Comparison of ENCODE assay signal across 8 cellular contexts in the genomic region with DNA sequence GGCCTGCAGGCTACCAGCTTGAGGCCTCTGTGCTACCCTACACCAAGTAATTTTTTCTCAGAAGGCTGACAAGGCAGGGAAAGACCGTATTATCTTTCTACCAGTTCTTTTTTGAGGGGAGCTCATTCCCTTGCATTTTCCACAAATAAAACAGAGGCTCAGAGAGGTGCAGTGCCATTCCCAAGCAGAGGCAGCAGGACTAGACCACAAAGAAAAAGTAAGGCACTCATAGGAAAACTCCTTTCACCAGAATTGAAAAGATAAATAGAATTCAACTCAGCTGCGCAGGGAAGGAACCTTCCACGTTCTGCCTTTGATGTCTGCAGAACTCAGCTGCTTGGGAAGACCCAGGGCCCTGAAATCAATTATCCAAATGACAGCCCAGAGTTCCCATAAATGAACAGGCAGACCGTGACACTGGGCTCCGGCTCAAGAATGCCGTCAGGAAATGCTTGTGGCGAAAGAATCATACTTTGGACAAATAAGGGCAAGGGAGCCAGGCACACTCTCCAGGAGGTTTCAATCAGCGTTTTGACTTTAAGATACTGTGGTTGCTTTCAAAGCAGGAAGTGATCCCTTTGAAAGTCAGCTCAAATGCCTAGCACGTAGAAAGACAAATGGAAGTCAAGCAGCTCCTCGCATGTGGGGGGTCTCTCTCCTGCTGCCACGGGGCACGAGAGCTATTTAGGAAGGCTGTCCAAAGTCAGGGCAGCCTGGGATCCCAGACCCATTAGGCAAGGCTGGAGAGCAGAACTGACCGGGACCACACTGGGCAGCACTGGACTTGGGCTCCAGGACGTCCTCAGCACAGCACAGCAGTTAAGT. TPM values are rescaled to one million over a fixed set of nuclear protein-coding genes. Genes with fewer than 3 reads are reported as not detected.
DNase-seq lines count a peak whose midpoint lies in the region; ATAC-seq and TF ChIP-seq lines count a peak whose summit lies in the region.

No MANE protein-coding gene starts in this region.

- ATAC-seq in HG02642 (IDR thresholded peaks at IDR 0.05; ENCODE audit: poor library complexity, unreplicated experiment) (no peak), GM21526 (IDR thresholded peaks at IDR 0.05; ENCODE audit: low FRiP score, unreplicated experiment) (no peak)

- in situ Hi-C loops in transverse colon (cut with MboI; ENCODE audit: low pct_ligation_motif_present in 1 of 4, low pct_unique_long_range_greater_than_20kb in 1 of 4, low sequenced_read_pairs in 3 of 4), result no loop called here

- WGBS in ectodermal cell, 2 experiments, result 14 to 22% methylated on average over 14 of the region's 14 CpGs
- WGBS in transverse colon (ENCODE audit: low coverage in 1 of 2), 2 donors, result 47 to 54% methylated on average over 2 to 14 of the region's 14 CpGs

- peak; percentile 97 for TF ChIP-seq EP300 in transverse colon (IDR thresholded peaks at IDR 0.05; ENCODE audit: low read depth)

- peak overlapping the region in 1 of 4 donors; percentile 4 for H3K4me3 ChIP-seq in Peyer's patch
- H3K4me3 ChIP-seq in ectodermal cell (ENCODE audit: insufficient read depth, low read depth, low read length), result no peak overlapping the region
- H3K4me3 ChIP-seq in transverse colon, result no peak overlapping the region

- TF ChIP-seq POLR2A in Peyer's patch (IDR thresholded peaks at IDR 0.05) (no peak), transverse colon (IDR thresholded peaks at IDR 0.05) (no peak)

- no peaks in the 10 kb centered on the region for H3K27me3 ChIP-seq in Peyer's patch
- H3K27me3 ChIP-seq in ectodermal cell (ENCODE audit: control insufficient read depth, insufficient read depth, low read length, poor library complexity, severe bottlenecking), result no peaks in the 10 kb centered on the region
- H3K27me3 ChIP-seq in transverse colon, result no peaks in the 10 kb centered on the region

- H3K9me3 ChIP-seq in Peyer's patch, result no peaks in the 10 kb centered on the region
- H3K9me3 ChIP-seq in ectodermal cell (ENCODE audit: control insufficient read depth, low read length), result no peaks in the 10 kb centered on the region
- H3K9me3 ChIP-seq in transverse colon, result no peaks in the 10 kb centered on the region

- intact Hi-C loops in transverse colon (cut with DNase I; ENCODE audit: low total_unique reads), result no loop called here

- H3K36me3 ChIP-seq in Peyer's patch, result peaks cover 0 to 41% (median 0%) of the 10 kb centered on the region in 3 donors
- H3K36me3 ChIP-seq in ectodermal cell (ENCODE audit: control insufficient read depth, insufficient read depth, low read length), result peaks cover 1% of the 10 kb centered on the region
- H3K36me3 ChIP-seq in transverse colon, result peaks cover 0 to under 1% (median 0%) of the 10 kb centered on the region in 4 donors

- peaks cover 0 to 38% (median 8%) of the 10 kb centered on the region in 4 donors for H3K4me1 ChIP-seq in Peyer's patch
- H3K4me1 ChIP-seq in ectodermal cell (ENCODE audit: control insufficient read depth, insufficient read depth, low read length), result peaks cover 55% of the 10 kb centered on the region
- peaks cover 78 to 97% (median 83%) of the 10 kb centered on the region in 4 donors for H3K4me1 ChIP-seq in transverse colon

- peak; percentile 98 for DNase-seq in H4 (ENCODE audit: low spot score)
- peak in 2 of 3 donors; percentile 22 to 82 for DNase-seq in Peyer's patch
- peak; percentile 56 for DNase-seq in medulla oblongata (ENCODE audit: extremely low spot score)
- DNase-seq in transverse colon, result peak; percentile 74
- no peak for DNase-seq in HuH-7 (ENCODE audit: low spot score)

- peak overlapping the region; percentile 66 to 91 (median 80) for H3K27ac ChIP-seq in Peyer's patch
- peak overlapping the region; percentile 78 for H3K27ac ChIP-seq in ectodermal cell (ENCODE audit: insufficient read depth, low read depth, low read length, poor library complexity, severe bottlenecking)
- peak overlapping the region; percentile 91 to 97 (median 94) for H3K27ac ChIP-seq in transverse colon

- no peak for TF ChIP-seq CTCF in Peyer's patch (IDR thresholded peaks at IDR 0.05)
- TF ChIP-seq CTCF in transverse colon (IDR thresholded peaks at IDR 0.05), result no peak

RNA-seq across cellular contexts. Expression of gene KCTD10, which starts 14.0 kb away (rescaled TPM):
- 15.7 and 23.4 TPM in 2 replicates for total RNA-seq in H4 (2014; rRNA removed; shearing (Covaris generic))
- 10 to 100 TPM; 18.4 to 53.6 (median 28.8) TPM for total RNA-seq in Peyer's patch
- polyA plus RNA-seq in ectodermal cell (2013, experiment 1 of 4), result 33.2 TPM
- 39.9 TPM for polyA plus RNA-seq in ectodermal cell (2013, experiment 2 of 4)
- polyA plus RNA-seq in ectodermal cell (2013, experiment 3 of 4), result 33.4 TPM
- 28.9 TPM for polyA plus RNA-seq in ectodermal cell (2013, experiment 4 of 4)
- total RNA-seq in transverse colon, result 100 to 1,000 TPM in 1 of 4 donors, 10 to 100 TPM in 3; 67.2 to 126 (median 79.5) TPM

RNA-seq across cellular contexts. Expression of gene UBE3B, which starts 14.4 kb away (rescaled TPM):
- total RNA-seq in H4 (2014; rRNA removed; shearing (Covaris generic)), result 53.4 and 72.6 TPM in 2 replicates
- 10 to 100 TPM; 43.8 to 77.0 (median 57.3) TPM for total RNA-seq in Peyer's patch
- 30.4 TPM for polyA plus RNA-seq in ectodermal cell (2013, experiment 1 of 4)
- polyA plus RNA-seq in ectodermal cell (2013, experiment 2 of 4), result 39.2 TPM
- polyA plus RNA-seq in ectodermal cell (2013, experiment 3 of 4), result 22.8 TPM
- 28.8 TPM for polyA plus RNA-seq in ectodermal cell (2013, experiment 4 of 4)
- total RNA-seq in transverse colon, result 10 to 100 TPM; 34.4 to 73.0 (median 71.6) TPM
